In the genomic region with DNA sequence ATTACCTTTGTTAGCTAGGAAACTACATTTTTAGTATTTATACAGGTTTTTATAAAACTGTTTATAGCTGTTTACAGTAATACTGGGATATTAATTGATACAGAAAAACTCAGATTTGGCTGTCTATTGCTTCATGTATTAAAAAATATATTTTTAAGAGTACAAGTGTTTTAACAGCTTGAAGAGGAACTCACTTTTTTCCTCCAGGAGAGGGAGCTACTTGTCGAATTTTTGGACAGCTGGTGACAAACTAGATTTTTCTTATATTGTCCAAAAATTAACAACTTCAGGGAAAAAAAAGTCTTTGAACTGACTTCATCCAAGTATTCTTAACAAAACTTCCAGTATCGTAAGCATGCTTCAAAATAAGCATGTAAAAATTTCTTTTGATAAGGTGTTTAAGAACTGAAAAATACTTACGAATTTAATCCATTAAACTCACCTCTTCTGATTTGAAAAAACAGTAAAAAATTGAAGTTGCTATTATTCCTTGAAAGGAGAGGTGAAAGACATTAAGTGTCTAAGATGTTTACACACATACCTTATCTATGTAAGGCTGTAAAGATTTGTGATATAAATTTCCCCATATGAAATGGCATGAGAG, we compare ENCODE assay signal across 2 cellular contexts.
TF ChIP-seq lines count a peak whose summit lies in the region.

No MANE protein-coding gene starts in this region.

TF ChIP-seq in HCT116, 20 proteins besides CTCF, POLR2A, EP300 and RAD21:
- TF ChIP-seq, protein P1, sequence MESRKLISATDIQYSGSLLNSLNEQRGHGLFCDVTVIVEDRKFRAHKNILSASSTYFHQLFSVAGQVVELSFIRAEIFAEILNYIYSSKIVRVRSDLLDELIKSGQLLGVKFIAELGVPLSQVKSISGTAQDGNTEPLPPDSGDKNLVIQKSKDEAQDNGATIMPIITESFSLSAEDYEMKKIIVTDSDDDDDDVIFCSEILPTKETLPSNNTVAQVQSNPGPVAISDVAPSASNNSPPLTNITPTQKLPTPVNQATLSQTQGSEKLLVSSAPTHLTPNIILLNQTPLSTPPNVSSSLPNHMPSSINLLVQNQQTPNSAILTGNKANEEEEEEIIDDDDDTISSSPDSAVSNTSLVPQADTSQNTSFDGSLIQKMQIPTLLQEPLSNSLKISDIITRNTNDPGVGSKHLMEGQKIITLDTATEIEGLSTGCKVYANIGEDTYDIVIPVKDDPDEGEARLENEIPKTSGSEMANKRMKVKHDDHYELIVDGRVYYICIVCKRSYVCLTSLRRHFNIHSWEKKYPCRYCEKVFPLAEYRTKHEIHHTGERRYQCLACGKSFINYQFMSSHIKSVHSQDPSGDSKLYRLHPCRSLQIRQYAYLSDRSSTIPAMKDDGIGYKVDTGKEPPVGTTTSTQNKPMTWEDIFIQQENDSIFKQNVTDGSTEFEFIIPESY (IDR thresholded peaks at IDR 0.05; ENCODE audit: extremely low read depth, insufficient replicate concordance, low read length), result no peak
- TF ChIP-seq JUND (IDR thresholded peaks at IDR 0.05) (no peak), ZNF274 (IDR thresholded peaks at IDR 0.05; ENCODE audit: low read depth, low read length) (no peak), EGR1 (IDR thresholded peaks at IDR 0.05; ENCODE audit: low read depth) (no peak), EZH2phosphoT487 (IDR thresholded peaks at IDR 0.05; ENCODE audit: borderline replicate concordance) (no peak), FOSL1 (IDR thresholded peaks at IDR 0.05; ENCODE audit: low read depth) (0 out of 2 replicates have a peak, but pooled peaks have one; percentile 5), TCF7L2 (IDR thresholded peaks at IDR 0.05; ENCODE audit: borderline replicate concordance, extremely low read depth, insufficient read depth, insufficient read length) (no peak), ELF1 (IDR thresholded peaks at IDR 0.05; ENCODE audit: borderline replicate concordance, low read depth) (no peak)

TF ChIP-seq in endothelial cell of umbilical vein, 7 proteins besides CTCF, POLR2A, EP300 and RAD21:
- TF ChIP-seq JUN (IDR thresholded peaks at IDR 0.05; ENCODE audit: borderline replicate concordance, insufficient read depth, insufficient read length, low read depth) (no peak), GATA2 (IDR thresholded peaks at IDR 0.05; ENCODE audit: insufficient read depth, insufficient read length, low read depth, low read length) (no peak), FOS (IDR thresholded peaks at IDR 0.05; ENCODE audit: borderline replicate concordance, insufficient read depth, low read length) (no peak), EZH2 (IDR thresholded peaks at IDR 0.05; ENCODE audit: borderline replicate concordance, low read depth, low read length, severe bottlenecking) (no peak), MYC (IDR thresholded peaks at IDR 0.05; ENCODE audit: low read depth, low read length) (no peak), MAX (IDR thresholded peaks at IDR 0.05; ENCODE audit: insufficient read depth, insufficient read length) (no peak), POLR2AphosphoS5 (IDR thresholded peaks at IDR 0.05; ENCODE audit: insufficient read depth, low read depth, low read length) (no peak)
